9 cellular contexts compared by ENCODE assay signal in the genomic region with DNA sequence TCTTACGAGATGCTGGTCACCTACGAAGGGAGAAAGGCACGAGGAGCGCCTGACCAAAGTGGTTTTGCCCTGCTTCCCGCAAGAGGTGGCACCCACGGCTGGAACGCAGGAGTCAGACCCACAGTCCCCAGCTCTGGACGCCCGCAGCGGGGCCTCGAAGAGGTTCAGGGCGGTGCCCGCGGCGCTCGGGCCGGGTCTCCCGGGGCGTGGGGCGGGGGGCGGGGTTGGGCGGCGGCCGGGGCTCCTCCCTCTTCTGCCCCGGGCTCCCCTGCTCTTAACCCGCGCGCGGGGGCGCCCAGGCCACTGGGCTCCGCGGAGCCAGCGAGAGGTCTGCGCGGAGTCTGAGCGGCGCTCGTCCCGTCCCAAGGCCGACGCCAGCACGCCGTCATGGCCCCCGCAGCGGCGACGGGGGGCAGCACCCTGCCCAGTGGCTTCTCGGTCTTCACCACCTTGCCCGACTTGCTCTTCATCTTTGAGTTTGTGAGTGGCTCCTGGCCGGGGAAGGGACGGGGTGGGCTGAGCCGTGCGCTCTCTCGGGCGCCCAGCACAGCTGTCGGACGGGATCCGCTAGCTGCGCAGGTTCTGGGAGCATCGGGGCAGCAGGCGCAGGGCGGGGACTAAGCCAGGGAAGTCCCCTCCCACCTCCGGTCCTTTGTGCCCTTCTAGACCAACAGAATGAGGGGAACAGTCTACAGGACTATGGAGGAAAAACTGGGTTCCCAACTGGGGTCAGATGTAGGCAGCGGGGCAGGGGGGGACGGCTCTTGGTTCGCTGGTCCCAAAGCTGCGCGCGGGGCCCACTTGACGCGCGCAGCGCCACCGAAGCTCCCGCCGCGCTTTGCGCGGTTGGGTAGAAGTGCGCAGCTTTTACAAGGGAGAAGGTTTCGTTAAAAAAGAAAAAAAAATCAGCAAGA. TPM values are rescaled to one million over a fixed set of nuclear protein-coding genes. Genes with fewer than 3 reads are reported as not detected.
DNase-seq lines count a peak whose midpoint lies in the region; ATAC-seq, FAIRE-seq and TF ChIP-seq lines count a peak whose summit lies in the region.
"Had no signal": no experiment of that assay in that cellular context is flagged by ENCODE, and none has a peak within 500 bp of the region (broad histone marks: within the 10 kb centered on the region; RNA-seq: fewer than 3 reads in every experiment).

Gene MAL, plus strand, starts transcription at position 303 of the 914 bp plus-strand sequence. Its CDS starts 85 bp downstream, at position 388.

- BruUV-seq in PC-3 (replicated peaks; lab: Mats Ljungman, UMichigan): TSS peak; percentile 53

- H4K20me1 ChIP-seq in PC-3 (ENCODE audit: low read length): no peaks in the 10 kb centered on the region

- H3K4me3 Mint-ChIP-seq in activated naive CD8-positive, alpha-beta T cell treated with anti-CD3 and anti-CD28 coated beads for 36 hours: peak within 1 kb of the TSS; percentile 96

- POLR2A ChIA-PET in PC-3 (lab: Charles Lee; ENCODE audit: unreplicated experiment): no interaction called here

- H3K9ac ChIP-seq in PC-3 (ENCODE audit: low read length) (no peak within 1 kb of the TSS), kidney (ENCODE audit: low read length in 2 of 2) (peak within 1 kb of the TSS; percentile 60 to 79)

- no peaks in the 10 kb centered on the region for H3K27me3 Mint-ChIP-seq in activated naive CD8-positive, alpha-beta T cell treated with anti-CD3 and anti-CD28 coated beads for 36 hours

- H3K4me1 Mint-ChIP-seq in activated naive CD8-positive, alpha-beta T cell treated with anti-CD3 and anti-CD28 coated beads for 36 hours: peaks cover 69% of the 10 kb centered on the region

- H2AFZ ChIP-seq in PC-3 (ENCODE audit: low read length): no peak within 1 kb of the TSS

- ATAC-seq in GM18907 (IDR thresholded peaks at IDR 0.05; ENCODE audit: unreplicated experiment): peak; percentile 40
- no peak for ATAC-seq in PC-3
- no peak for ATAC-seq in GM18517 (IDR thresholded peaks at IDR 0.05; ENCODE audit: unreplicated experiment)

- intact Hi-C loops in PC-3 (cut with micrococcal nuclease) (no loop called here), kidney (cut with DNase I) (no loop called here)

- H3K4me1 ChIP-seq in PC-3 (ENCODE audit: insufficient read depth, low read length): peaks cover 17% of the 10 kb centered on the region
- peaks cover 10 to 39% of the 10 kb centered on the region in 2 donors for H3K4me1 ChIP-seq in kidney (ENCODE audit: control insufficient read depth in 1 of 2, insufficient read depth in 1 of 2, low read depth in 1 of 2, low read length in 2 of 2)

- no peaks in the 10 kb centered on the region for H3K79me2 ChIP-seq in PC-3 (ENCODE audit: low read length)

- H3F3A ChIP-seq in PC-3 (ENCODE audit: low read length, unreplicated experiment): no peaks in the 10 kb centered on the region

- H3K9me3 Mint-ChIP-seq in activated naive CD8-positive, alpha-beta T cell treated with anti-CD3 and anti-CD28 coated beads for 36 hours: no peaks in the 10 kb centered on the region

- peak within 1 kb of the TSS; percentile 93 for H3K27ac Mint-ChIP-seq in activated naive CD8-positive, alpha-beta T cell treated with anti-CD3 and anti-CD28 coated beads for 36 hours

- H3K4me3 ChIP-seq in PC-3 (ENCODE audit: low read length) (0 out of 2 replicates have a peak within 1 kb of the TSS, but pooled peaks have one; percentile 23), kidney (ENCODE audit: low read length in 2 of 2) (peak within 1 kb of the TSS; percentile 61 to 69)

- H3K36me3 ChIP-seq in PC-3 (ENCODE audit: low read depth, low read length) (no peaks in the 10 kb centered on the region), kidney (ENCODE audit: control insufficient read depth in 1 of 2, insufficient read depth in 2 of 2, low read length in 2 of 2) (peaks cover 0 to 3% of the 10 kb centered on the region in 2 donors)

- H3K27me3 ChIP-seq in PC-3 (ENCODE audit: low read length): no peaks in the 10 kb centered on the region

- no peak for FAIRE-seq in kidney (lab: Jason Lieb, UNC)

- no peaks in the 10 kb centered on the region for H3K9me2 ChIP-seq in PC-3 (replicated peaks; ENCODE audit: low read length)

- no peak for DNase-seq in PC-3
- peak; percentile 71 for DNase-seq in activated naive CD8-positive, alpha-beta T cell treated with anti-CD3 and anti-CD28 coated beads for 36 hours
- peak; percentile 84 for DNase-seq in kidney
- peak; percentile 69 to 76 for DNase-seq in stimulated activated CD4-positive, alpha-beta T cell treated with anti-CD3 and anti-CD28 coated beads, Interleukin-2, amount 100 ng/mL, for 24 hours
- DNase-seq in SIG-M5 (lab: John Stamatoyannopoulos, UW): no peak
- DNase-seq in amniotic stem cell (lab: John Stamatoyannopoulos, UW): no peak

- H3K27ac ChIP-seq in PC-3 (ENCODE audit: low read length) (no peak within 1 kb of the TSS), kidney (ENCODE audit: low read depth in 2 of 2, low read length in 2 of 2) (peak within 1 kb of the TSS; percentile 91 to 92)

- H3K9me3 ChIP-seq in PC-3 (ENCODE audit: low read length) (no peaks in the 10 kb centered on the region), kidney (ENCODE audit: control insufficient read depth in 1 of 2, low read length in 2 of 2) (no peaks in the 10 kb centered on the region)

- CTCF ChIA-PET in PC-3 (lab: Charles Lee): interaction anchor here (0.7 kb wide), 1 partner anchor 53 kb away, joined by 3 read pairs; no protein-coding TSS in a partner anchor

- TF ChIP-seq CTCF in PC-3 (conservative IDR thresholded peaks at IDR 0.05; ENCODE audit: low read depth, low read length) (no peak), kidney (IDR thresholded peaks at IDR 0.05; ENCODE audit: borderline replicate concordance, extremely low read depth, insufficient read depth) (no peak)

- peaks cover 9% of the 10 kb centered on the region for H3K36me3 Mint-ChIP-seq in activated naive CD8-positive, alpha-beta T cell treated with anti-CD3 and anti-CD28 coated beads for 36 hours

- H3K4me2 ChIP-seq in PC-3 (ENCODE audit: low read length): peak within 1 kb of the TSS; percentile 62

RNA-seq across cellular contexts. Expression of gene MAL, which starts in this region (rescaled TPM):
- 0.63 and 1.6 TPM in 2 replicates for total RNA-seq in PC-3 (2014; rRNA removed)
- 10 to 100 TPM; 50.8 to 52.9 TPM for total RNA-seq in activated naive CD8-positive, alpha-beta T cell treated with anti-CD3 and anti-CD28 coated beads for 36 hours
- total RNA-seq in kidney: 477 TPM
- 1,006 TPM for polyA plus RNA-seq in kidney (ENCODE audit: insufficient read depth, low read depth, low replicate concordance)
- total RNA-seq: NCI-H460 had no signal

Comparison
In these comparisons a context has a peak if more than half of its experiments do, and no peak if none do; other contexts are left out.
1. RNA of gene MAL (total RNA-seq): 477 TPM in kidney (single experiment) and 50.8 to 52.9 TPM in activated naive CD8-positive, alpha-beta T cell treated with anti-CD3 and anti-CD28 coated beads for 36 hours; 0.63 to 1.6 TPM in PC-3; every median in the first group is over 10 times any median in the second.
2. DNase-seq: peak in activated naive CD8-positive, alpha-beta T cell treated with anti-CD3 and anti-CD28 coated beads for 36 hours (single experiment), kidney (single experiment) and stimulated activated CD4-positive, alpha-beta T cell treated with anti-CD3 and anti-CD28 coated beads, Interleukin-2, amount 100 ng/mL, for 24 hours (2 of 2); none in PC-3 (single experiment), SIG-M5 (single experiment) and amniotic stem cell (single experiment).